ENCODE assay signal across 12 cellular contexts in genomic region chr14:69997849-69998248, GRCh38.
DNase-seq lines count a peak whose midpoint lies in the region; FAIRE-seq and TF ChIP-seq lines count a peak whose summit lies in the region.
"Had no signal": no experiment of that assay in that cellular context is flagged by ENCODE, and none has a peak within 500 bp of the region (broad histone marks: within the 10 kb centered on the region; RNA-seq: fewer than 3 reads in every experiment).

No MANE protein-coding gene starts in this region.

- no peaks in the 10 kb centered on the region for H3K36me3 ChIP-seq in hepatocyte (replicated peaks; ENCODE audit: insufficient read depth, low read depth)
- H3K36me3 ChIP-seq: tibial nerve had no signal

- H3K27ac ChIP-seq in hepatocyte = no peak overlapping the region
- H3K27ac ChIP-seq: tibial nerve had no signal

- H3K4me1 ChIP-seq in hepatocyte (ENCODE audit: insufficient read depth) = peaks cover 8% of the 10 kb centered on the region

- no peak for TF ChIP-seq CTCF in hepatocyte (IDR thresholded peaks at IDR 0.05; ENCODE audit: poor library complexity)

- FAIRE-seq in urothelium cell line (lab: Jason Lieb, UNC) = peak; percentile 76

- no peak overlapping the region for H3K4me2 ChIP-seq in hepatocyte

- peak; percentile 10 for DNase-seq in NCI-H2029 (lab: John Stamatoyannopoulos, UW)
- no peak for DNase-seq in NCI-H2029 treated with DMSO at 0.1 percent for 48 hours (lab: John Stamatoyannopoulos, UW)
- DNase-seq in astrocyte of the hippocampus (ENCODE audit: low read depth, low spot score) = peak; percentile 45
- DNase-seq in hepatocyte (ENCODE audit: low spot score) = peak; percentile 24
- peak; percentile 71 for DNase-seq in urothelium cell line (ENCODE audit: low spot score)
- DNase-seq in activated CD4-positive, alpha-beta T cell treated with anti-CD3 and anti-CD28 coated beads for 1 hour = no peak
- DNase-seq in NOMO-1 (lab: John Stamatoyannopoulos, UW; ENCODE audit: unreplicated experiment in 2 of 2) = no peak
- DNase-seq in activated effector memory CD4-positive, alpha-beta T cell treated with Interleukin-2 at 50 U/mL for 16 hours = no peak
- DNase-seq: amygdala, left cardiac atrium, nucleus accumbens had no signal

- H4K20me1 ChIP-seq in hepatocyte (ENCODE audit: insufficient read depth, poor library complexity, severe bottlenecking) = no peaks in the 10 kb centered on the region

- WGBS in hepatocyte (ENCODE audit: low lambda C conversion rate, missing lambda C conversion rate) = 80% methylated on average over 5 of the region's 5 CpGs

- H3K9me2 ChIP-seq in hepatocyte (replicated peaks; ENCODE audit: insufficient read depth) = no peaks in the 10 kb centered on the region

- no peaks in the 10 kb centered on the region for H3K9me3 ChIP-seq in hepatocyte (ENCODE audit: low read depth)
- H3K9me3 ChIP-seq: tibial nerve had no signal

- no peaks in the 10 kb centered on the region for H3K27me3 ChIP-seq in hepatocyte
- H3K27me3 ChIP-seq: tibial nerve had no signal

- no peak overlapping the region for H3K4me3 ChIP-seq in hepatocyte
- H3K4me3 ChIP-seq: tibial nerve had no signal

- no peak overlapping the region for H2AFZ ChIP-seq in hepatocyte

- no peaks in the 10 kb centered on the region for H3K79me2 ChIP-seq in hepatocyte

Comparison
In these comparisons a context has a peak if more than half of its experiments do, and no peak if none do; other contexts are left out.
1. DNase-seq: peak in NCI-H2029 (single experiment), astrocyte of the hippocampus (single experiment), hepatocyte (single experiment) and urothelium cell line (single experiment); none in NCI-H2029 treated with DMSO at 0.1 percent for 48 hours (single experiment), activated CD4-positive, alpha-beta T cell treated with anti-CD3 and anti-CD28 coated beads for 1 hour (single experiment), NOMO-1 (0 of 2) and activated effector memory CD4-positive, alpha-beta T cell treated with Interleukin-2 at 50 U/mL for 16 hours (single experiment).